ENCODE assay signal across 15 cellular contexts in the genomic region with DNA sequence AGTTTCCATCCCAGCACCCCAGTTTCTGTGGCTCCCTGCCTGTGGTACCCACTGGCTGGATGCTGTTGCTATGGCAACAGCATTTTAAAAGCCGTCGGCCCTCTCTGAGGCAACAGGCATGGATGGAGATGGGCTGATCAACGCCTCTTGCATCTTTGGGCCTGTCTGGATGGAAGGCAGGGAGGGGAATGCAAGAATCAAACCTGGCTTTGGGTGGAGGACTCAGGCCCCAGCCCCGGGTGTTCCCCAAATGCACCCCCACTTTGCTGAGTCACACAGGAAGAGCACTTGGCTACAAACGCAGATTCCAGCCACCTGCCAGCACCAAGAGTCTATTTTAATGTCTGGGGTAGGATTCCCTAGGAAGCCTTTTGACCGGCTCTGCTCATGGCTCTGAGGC. TPM values are rescaled to one million over a fixed set of nuclear protein-coding genes. Genes with fewer than 3 reads are reported as not detected.
A peak's percentile ranks its signal among the peaks of the same experiment; 100 is the strongest.
DNase-seq lines count a peak whose midpoint lies in the region; ATAC-seq and TF ChIP-seq lines count a peak whose summit lies in the region.
"Had no signal": no experiment of that assay in that cellular context is flagged by ENCODE, and none has a peak within 500 bp of the region (broad histone marks: within the 10 kb centered on the region; RNA-seq: fewer than 3 reads in every experiment).

No MANE protein-coding gene starts in this region.

- CTCF ChIA-PET in SK-N-SH (lab: Yijun Ruan, JAX) = interaction anchor here (0.9 to 9.4 kb wide), 5 partner anchors 11 to 198 kb away, joined by 3 to 95 read pairs (median 4); no protein-coding TSS in a partner anchor

- DNase-seq in activated T-cell treated with anti-CD3 and anti-CD28 coated beads, Interleukin-2, amount 50 U/mL, for 24 hours = peak; percentile 24
- DNase-seq in activated T-cell treated with anti-CD3 and anti-CD28 coated beads, Interleukin-2, amount 50 U/mL, for 48 hours = no peak
- no peak for DNase-seq in SK-N-SH
- peak; percentile 22 for DNase-seq in left cardiac atrium
- no peak for DNase-seq in substantia nigra (lab: John Stamatoyannopoulos, UW)
- DNase-seq in dermis blood vessel endothelial cell = no peak
- DNase-seq: Calu3; MM.1S; naive thymus-derived CD8-positive, alpha-beta T cell; NCI-H2081; SJCRH30 had no signal

- H2AFZ ChIP-seq in SK-N-SH (ENCODE audit: low read depth) = no peak overlapping the region

- POLR2A ChIA-PET in SK-N-SH (lab: Yijun Ruan, JAX) = no interaction called here

- peaks cover 10% of the 10 kb centered on the region for H3K27me3 Mint-ChIP-seq in activated T-cell treated with anti-CD3 and anti-CD28 coated beads, Interleukin-2, amount 50 U/mL, for 24 hours
- H3K27me3 Mint-ChIP-seq: activated naive CD4-positive, alpha-beta T cell treated with anti-CD3 and anti-CD28 coated beads, Interleukin-2, amount 50 U/mL, for 24 hours had no signal

- TF ChIP-seq RAD21 in SK-N-SH (IDR thresholded peaks at IDR 0.05; ENCODE audit: low read length) = no peak

- no peaks in the 10 kb centered on the region for H3F3A ChIP-seq in SK-N-SH (replicated peaks; ENCODE audit: insufficient read depth)

- intact Hi-C loops in left cardiac atrium (cut with DNase I) = loop anchor here (5.0 to 10.0 kb wide), 2 partner anchors 38 to 76 kb away; no protein-coding TSS in a partner anchor

- H3K27me3 ChIP-seq in SK-N-SH (ENCODE audit: insufficient read depth) = no peaks in the 10 kb centered on the region
- H3K27me3 ChIP-seq: SJCRH30 had no signal

- no peak for TF ChIP-seq CTCF in SK-N-SH (IDR thresholded peaks at IDR 0.05)

- no peaks in the 10 kb centered on the region for H3K9me3 ChIP-seq in SK-N-SH
- H3K9me3 ChIP-seq: SJCRH30 had no signal

- H3K79me2 ChIP-seq in SK-N-SH (ENCODE audit: insufficient read depth) = no peaks in the 10 kb centered on the region

- H3K9me2 ChIP-seq in SK-N-SH = no peaks in the 10 kb centered on the region

- H3K27ac ChIP-seq in SK-N-SH (ENCODE audit: low read depth in 2 of 2, low read length in 1 of 2) = peak overlapping the region in 1 of 2 experiments; percentile 18; a peak in 1 of 4 replicates
- peak overlapping the region; percentile 32 for H3K27ac ChIP-seq in substantia nigra (ENCODE audit: low read depth, low read length, poor library complexity, severe bottlenecking)
- H3K27ac ChIP-seq: epithelial cell of prostate, SJCRH30 had no signal

- ATAC-seq in left cardiac atrium (peak in 1 of 2 donors; percentile 18), HG03520 (IDR thresholded peaks at IDR 0.05; ENCODE audit: unreplicated experiment) (no peak), HG02763 (IDR thresholded peaks at IDR 0.05; ENCODE audit: unreplicated experiment) (no peak)
- ATAC-seq: naive thymus-derived CD8-positive, alpha-beta T cell had no signal

- 35% methylated on average over 3 of the region's 6 CpGs for WGBS in SK-N-SH (ENCODE audit: low lambda C conversion rate)

- H4K20me1 ChIP-seq in SK-N-SH (ENCODE audit: insufficient read depth) = no peaks in the 10 kb centered on the region

- H3K9me3 Mint-ChIP-seq in activated T-cell treated with anti-CD3 and anti-CD28 coated beads, Interleukin-2, amount 50 U/mL, for 24 hours = no peaks in the 10 kb centered on the region
- H3K9me3 Mint-ChIP-seq: activated naive CD4-positive, alpha-beta T cell treated with anti-CD3 and anti-CD28 coated beads, Interleukin-2, amount 50 U/mL, for 24 hours; naive thymus-derived CD8-positive, alpha-beta T cell had no signal

- no peak overlapping the region for H3K4me3 ChIP-seq in SK-N-SH (ENCODE audit: low read depth in 2 of 2, low read length in 1 of 2)
- H3K4me3 ChIP-seq: SJCRH30 had no signal

- no peak overlapping the region for H3K4me2 ChIP-seq in SK-N-SH

- TF ChIP-seq EP300 in SK-N-SH (IDR thresholded peaks at IDR 0.05; ENCODE audit: borderline replicate concordance in 1 of 2, low read depth in 1 of 2, low read length in 1 of 2) = 0 out of 4 replicates have a peak, but pooled peaks of 1 of the 2 experiments have one; percentile 36

- no peak overlapping the region for H3K9ac ChIP-seq in SK-N-SH

- H3K4me1 ChIP-seq in SK-N-SH (ENCODE audit: control insufficient read depth in 1 of 2, insufficient read depth in 2 of 2, low read depth in 1 of 2, low read length in 1 of 2) = peaks cover 5 to 22% of the 10 kb centered on the region in 2 experiments; a peak in 3 of 4 replicates
- H3K4me1 ChIP-seq: SJCRH30 had no signal

- no peaks in the 10 kb centered on the region for H3K36me3 ChIP-seq in SK-N-SH (replicated peaks in 1 of 2; ENCODE audit: control insufficient read depth in 1 of 2, insufficient read depth in 2 of 2, low read length in 1 of 2)
- H3K36me3 ChIP-seq: SJCRH30 had no signal

- H3K27ac Mint-ChIP-seq in activated T-cell treated with anti-CD3 and anti-CD28 coated beads, Interleukin-2, amount 50 U/mL, for 24 hours = no peak overlapping the region
- H3K27ac Mint-ChIP-seq: activated naive CD4-positive, alpha-beta T cell treated with anti-CD3 and anti-CD28 coated beads, Interleukin-2, amount 50 U/mL, for 24 hours had no signal

- no peaks in the 10 kb centered on the region for H3K36me3 Mint-ChIP-seq in activated T-cell treated with anti-CD3 and anti-CD28 coated beads, Interleukin-2, amount 50 U/mL, for 24 hours (ENCODE audit: low read depth)
- H3K36me3 Mint-ChIP-seq: activated naive CD4-positive, alpha-beta T cell treated with anti-CD3 and anti-CD28 coated beads, Interleukin-2, amount 50 U/mL, for 24 hours; naive thymus-derived CD8-positive, alpha-beta T cell had no signal

- no peak overlapping the region for H3K4me3 Mint-ChIP-seq in activated T-cell treated with anti-CD3 and anti-CD28 coated beads, Interleukin-2, amount 50 U/mL, for 24 hours
- H3K4me3 Mint-ChIP-seq: activated naive CD4-positive, alpha-beta T cell treated with anti-CD3 and anti-CD28 coated beads, Interleukin-2, amount 50 U/mL, for 24 hours; naive thymus-derived CD8-positive, alpha-beta T cell had no signal

- H3K4me1 Mint-ChIP-seq in activated T-cell treated with anti-CD3 and anti-CD28 coated beads, Interleukin-2, amount 50 U/mL, for 24 hours (ENCODE audit: low read depth) = no peaks in the 10 kb centered on the region
- H3K4me1 Mint-ChIP-seq: activated naive CD4-positive, alpha-beta T cell treated with anti-CD3 and anti-CD28 coated beads, Interleukin-2, amount 50 U/mL, for 24 hours; naive thymus-derived CD8-positive, alpha-beta T cell had no signal

TF ChIP-seq in SK-N-SH, 30 proteins besides CTCF, POLR2A, EP300 and RAD21:
- peak; percentile 36; the same call in 1 of the 2 replicates for TF ChIP-seq TEAD4 (IDR thresholded peaks at IDR 0.05; ENCODE audit: borderline replicate concordance, insufficient read depth)
- TF ChIP-seq MEF2A (IDR thresholded peaks at IDR 0.05; ENCODE audit: borderline replicate concordance, low read depth) = no peak
- no peak for TF ChIP-seq TAF1 (IDR thresholded peaks at IDR 0.05; ENCODE audit: borderline replicate concordance, low read depth, low read length)
- peak; percentile 73 for TF ChIP-seq NFIC (IDR thresholded peaks at IDR 0.05; ENCODE audit: borderline replicate concordance)
- peak; percentile 34; the same call in 1 of the 2 replicates for TF ChIP-seq JUND (IDR thresholded peaks at IDR 0.05)
- peak; percentile 62 for TF ChIP-seq FOSL2 (IDR thresholded peaks at IDR 0.05; ENCODE audit: borderline replicate concordance, low read depth)
- TF ChIP-seq TCF12 (IDR thresholded peaks at IDR 0.05) = peak; percentile 62

RNA-seq across cellular contexts. Expression of a gene that starts 45.7 kb away (rescaled TPM):
- polyA plus RNA-seq in SK-N-SH (2012; rRNA removed) = 548 and 676 TPM in 2 replicates
- 278 and 460 TPM in 2 replicates for polyA plus RNA-seq in SK-N-SH (2012; cell fraction: cytosol; rRNA removed)
- 675 and 717 TPM in 2 replicates for polyA plus RNA-seq in SK-N-SH (2012; cell fraction: nucleus; rRNA removed)
- total RNA-seq in left cardiac atrium = 100 to 1,000 TPM; 383 to 695 TPM
- 401 and 1,564 TPM in 2 replicates for total RNA-seq in dermis blood vessel endothelial cell
- total RNA-seq: naive thymus-derived CD8-positive, alpha-beta T cell had no signal
- polyA plus RNA-seq: naive thymus-derived CD8-positive, alpha-beta T cell had no signal

RNA-seq across cellular contexts. Expression of a gene that starts 49.8 kb away (rescaled TPM):
- polyA plus RNA-seq in SK-N-SH (2012; rRNA removed) = 0.44 and 0.54 TPM in 2 replicates
- 0.26 and 0.41 TPM in 2 replicates for polyA plus RNA-seq in SK-N-SH (2012; cell fraction: cytosol; rRNA removed)
- 1.5 TPM in 2 replicates for polyA plus RNA-seq in SK-N-SH (2012; cell fraction: nucleus; rRNA removed)
- 1 to 10 TPM; 8.0 to 8.1 TPM for total RNA-seq in left cardiac atrium
- 0.05 and 0.51 TPM in 2 replicates for total RNA-seq in dermis blood vessel endothelial cell
- total RNA-seq: Calu3; naive thymus-derived CD8-positive, alpha-beta T cell had no signal
- polyA plus RNA-seq: naive thymus-derived CD8-positive, alpha-beta T cell had no signal

Comparison
In these comparisons a context has a peak if more than half of its experiments do, and no peak if none do; other contexts are left out.
1. DNase-seq: peak in activated T-cell treated with anti-CD3 and anti-CD28 coated beads, Interleukin-2, amount 50 U/mL, for 24 hours (single experiment) and left cardiac atrium (single experiment); none in activated T-cell treated with anti-CD3 and anti-CD28 coated beads, Interleukin-2, amount 50 U/mL, for 48 hours (0 of 2), SK-N-SH (single experiment), substantia nigra (0 of 49) and dermis blood vessel endothelial cell (single experiment).